In genomic region chr4:12961713-12962112, GRCh38 we compare ENCODE assay signal across 27 cellular contexts.
"Had no signal": no experiment of that assay in that cellular context is flagged by ENCODE, and none has a peak within 500 bp of the region (broad histone marks: within the 10 kb centered on the region; RNA-seq: fewer than 3 reads in every experiment).

No MANE protein-coding gene starts in this region.

- ATAC-seq: stimulated activated effector memory CD8-positive, alpha-beta T cell treated with anti-CD3 and anti-CD28 coated beads, Interleukin-12 subunit alpha, Interleukin-12 subunit beta, amount 100 ng/mL, for 72 hours; stimulated activated memory B cell treated with anti-CD40 and anti-IgM and Interleukin-4, amounts not matched to agents 10 μg/mL and 1 μg/mL and 100 μg/mL, for 72 hours; stimulated activated naive B cell treated with anti-CD40 and anti-IgM and Interleukin-4, amounts not matched to agents 10 μg/mL and 1 μg/mL and 100 μg/mL, for 72 hours; stimulated activated naive CD8-positive, alpha-beta T cell treated with anti-CD3 and anti-CD28 coated beads, Interleukin-15, amount 100 ng/mL, for 72 hours; stimulated activated naive CD8-positive, alpha-beta T cell treated with anti-CD3 and anti-CD28 coated beads, Interleukin-15, Interleukin-2, amounts not matched to agents 100 U/mL and 50 U/mL, for 24 hours; upper lobe of right lung had no signal

- H3K27ac ChIP-seq: stomach, suprapubic skin, testis, thoracic aorta, thyroid gland, tibial artery, tibial nerve, transverse colon, upper lobe of left lung, upper lobe of right lung, uterus, vagina had no signal

- H3K36me3 ChIP-seq: stomach, suprapubic skin, thoracic aorta, thyroid gland, tibial artery, tibial nerve, transverse colon, upper lobe of left lung, upper lobe of right lung, uterus, vagina had no signal

- H3K27me3 ChIP-seq: stomach, suprapubic skin, testis, thyroid gland, tibial artery, tibial nerve, transverse colon, upper lobe of left lung, upper lobe of right lung, uterus, vagina had no signal

- FAIRE-seq: urothelium cell line had no signal

- H3K9me3 ChIP-seq: stomach, suprapubic skin, testis, thoracic aorta, thyroid gland, tibial artery, tibial nerve, transverse colon, upper lobe of left lung, upper lobe of right lung, uterus, vagina had no signal

- H3K4me3 ChIP-seq: stomach, suprapubic skin, testis, thoracic aorta, thyroid gland, tibial artery, tibial nerve, transverse colon, upper lobe of left lung, upper lobe of right lung, uterus, vagina had no signal

- DNase-seq: stimulated activated CD4-positive, alpha-beta T cell treated with anti-CD3 and anti-CD28 coated beads, Interleukin-2, amount 100 ng/mL, for 48 hours; stimulated activated CD4-positive, alpha-beta T cell treated with anti-CD3 and anti-CD28 coated beads, Interleukin-4, amount 100 ng/mL, for 1 hour; stimulated activated CD4-positive, alpha-beta T cell treated with anti-CD3 and anti-CD28 coated beads, Interleukin-4, amount 100 ng/mL, for 24 hours; stimulated activated CD4-positive, alpha-beta T cell treated with anti-CD3 and anti-CD28 coated beads, Interleukin-4, amount 100 ng/mL, for 4 hours; stimulated activated CD8-positive, alpha-beta memory T cell treated with anti-CD3 and anti-CD28 coated beads, Interleukin-4, amount 100 ng/mL, for 48 hours; stimulated activated naive B cell treated with anti-CD40 and anti-IgM and Interleukin-4, amounts not matched to agents 10 μg/mL and 1 μg/mL and 100 μg/mL, for 72 hours; stimulated activated naive CD4-positive, alpha-beta T cell; stimulated activated naive CD4-positive, alpha-beta T cell treated with Interleukin-2 at 50 U/mL for 16 hours; stimulated activated naive CD8-positive, alpha-beta T cell treated with anti-CD3 and anti-CD28 coated beads, Interleukin-15, amount 100 ng/mL, for 72 hours; stimulated activated naive CD8-positive, alpha-beta T cell treated with anti-CD3 and anti-CD28 coated beads, Interleukin-15, Interleukin-2, amounts not matched to agents 100 U/mL and 50 U/mL, for 24 hours; stomach; substantia nigra; testis; thyroid gland; tibial artery; transverse colon; trophoblast cell; upper lobe of left lung; upper lobe of right lung; uterus had no signal

- H3K4me1 ChIP-seq: stomach, suprapubic skin, testis, thyroid gland, tibial artery, tibial nerve, transverse colon, upper lobe of left lung, upper lobe of right lung, uterus, vagina had no signal
